8 cellular contexts compared by ENCODE assay signal in genomic region chr3:101779047-101779807, GRCh38. TPM values are rescaled to one million over a fixed set of nuclear protein-coding genes. Genes with fewer than 3 reads are reported as not detected.
DNase-seq lines count a peak whose midpoint lies in the region; ATAC-seq and TF ChIP-seq lines count a peak whose summit lies in the region.

Gene NXPE3 (plus strand): TSS chr3:101779211. CDS start chr3:101785597, 6,386 bp downstream.

- H3K27me3 ChIP-seq in AG04450 (ENCODE audit: control insufficient read depth, insufficient read depth, low read length) = no peaks in the 10 kb centered on the region

- H3K9me3 ChIP-seq in AG04450 (ENCODE audit: control insufficient read depth, insufficient read depth, low read length) = no peaks in the 10 kb centered on the region

- DNase-seq in AG04450 (ENCODE audit: low read depth, low spot score) = peak; percentile 21
- peak; percentile 82 for DNase-seq in NCI-H2196 treated with DMSO at 0.1 percent for 48 hours (lab: John Stamatoyannopoulos, UW; ENCODE audit: unreplicated experiment)
- peak; percentile 90 for DNase-seq in WTC11 (ENCODE audit: low spot score)
- DNase-seq in caudate nucleus (lab: John Stamatoyannopoulos, UW) = peak; percentile 37 to 98 (median 93)
- DNase-seq in inferior parietal cortex (ENCODE audit: extremely low spot score) = peak; percentile 91
- DNase-seq in stimulated activated CD4-positive, alpha-beta T cell treated with anti-CD3 and anti-CD28 coated beads, Interleukin-12 subunit alpha, Interleukin-12 subunit beta, amount 100 ng/mL, for 24 hours (ENCODE audit: low read depth in 2 of 2) = peak; percentile 84 to 94

- POLR2A ChIA-PET in AG04450 (lab: Yijun Ruan, JAX) = interaction anchor here (0.5 to 2.3 kb wide), 4 partner anchors 70 to 142 kb away, joined by 3 to 7 read pairs (median 4); partner anchors contain the start of gene NFKBIZ
- POLR2A ChIA-PET in WTC11 (lab: Charles Lee) = interaction anchor here (1.4 kb wide), 1 partner anchor 55 kb away, joined by 5 read pairs; the partner anchor contains the start of gene CEP97

- H3K27ac ChIP-seq in AG04450 (ENCODE audit: low read depth, low read length) = peak within 1 kb of the TSS; percentile 49
- H3K27ac ChIP-seq in caudate nucleus (ENCODE audit: low read depth, low read length) = peak within 1 kb of the TSS; percentile 92

- H3K27ac Mint-ChIP-seq in WTC11 = no peak within 1 kb of the TSS

- no peaks in the 10 kb centered on the region for H3K9me3 Mint-ChIP-seq in WTC11

- peaks cover 27% of the 10 kb centered on the region for H3K4me1 Mint-ChIP-seq in WTC11

- ATAC-seq in GM18907 (IDR thresholded peaks at IDR 0.05; ENCODE audit: unreplicated experiment) (peak; percentile 96), HG03139 (IDR thresholded peaks at IDR 0.05; ENCODE audit: unreplicated experiment) (peak; percentile 90), WTC11 (peak; percentile 92)

- TF ChIP-seq CTCF in AG04450 (IDR thresholded peaks at IDR 0.05; ENCODE audit: low read depth, low read length) (no peak), WTC11 (IDR thresholded peaks at IDR 0.05) (no peak)

- peak within 1 kb of the TSS; percentile 85 for H3K4me3 Mint-ChIP-seq in WTC11

- H3K27me3 Mint-ChIP-seq in WTC11 (ENCODE audit: low read depth) = peaks cover 19% of the 10 kb centered on the region

- CTCF ChIA-PET in AG04450 (lab: Charles Lee) = interaction anchor here (0.6 kb wide), 1 partner anchor 156 kb away, joined by 4 read pairs; no protein-coding TSS in a partner anchor
- CTCF ChIA-PET in WTC11 (lab: Charles Lee) = interaction anchor here (0.7 to 1.2 kb wide), 6 partner anchors 23 to 692 kb away, joined by 3 to 5 read pairs (median 3); partner anchors contain the start of genes CEP97 and PCNP

- peak within 1 kb of the TSS; percentile 93 for H3K4me3 ChIP-seq in AG04450 (ENCODE audit: low read depth, low read length)

- H3K36me3 Mint-ChIP-seq in WTC11 = peaks cover 15% of the 10 kb centered on the region

TF ChIP-seq in WTC11, 78 proteins besides CTCF, POLR2A, EP300 and RAD21 (continues in another document):
- TF ChIP-seq NR1H2 (CRISPR knock-in tag; IDR thresholded peaks at IDR 0.05) (no peak), JAZF1 (CRISPR knock-in tag; IDR thresholded peaks at IDR 0.05) (no peak), RELA (CRISPR knock-in tag; IDR thresholded peaks at IDR 0.05; ENCODE audit: borderline replicate concordance) (no peak), NFE2L1 (CRISPR knock-in tag; IDR thresholded peaks at IDR 0.05) (peak; percentile 28; the same call in 1 of the 2 replicates), PRRX2 (CRISPR knock-in tag; IDR thresholded peaks at IDR 0.05) (no peak), ZNF317 (CRISPR knock-in tag; IDR thresholded peaks at IDR 0.05; ENCODE audit: borderline replicate concordance, low read depth) (no peak), SP1 (CRISPR knock-in tag; conservative IDR thresholded peaks at IDR 0.05) (peak; percentile 81), FOXK1 (CRISPR knock-in tag; IDR thresholded peaks at IDR 0.05) (no peak; the same call in 1 of the 2 replicates), HMGA2 (CRISPR knock-in tag; IDR thresholded peaks at IDR 0.05) (no peak), E2F1 (CRISPR knock-in tag; IDR thresholded peaks at IDR 0.05) (no peak), SMAD3 (CRISPR knock-in tag; IDR thresholded peaks at IDR 0.05; ENCODE audit: borderline replicate concordance) (0 out of 2 replicates have a peak, but pooled peaks have one; percentile 69), EMX1 (CRISPR knock-in tag; IDR thresholded peaks at IDR 0.05) (no peak), KAT7 (CRISPR knock-in tag; IDR thresholded peaks at IDR 0.05; ENCODE audit: borderline replicate concordance) (peak; percentile 95)
- TF ChIP-seq, protein P1, sequence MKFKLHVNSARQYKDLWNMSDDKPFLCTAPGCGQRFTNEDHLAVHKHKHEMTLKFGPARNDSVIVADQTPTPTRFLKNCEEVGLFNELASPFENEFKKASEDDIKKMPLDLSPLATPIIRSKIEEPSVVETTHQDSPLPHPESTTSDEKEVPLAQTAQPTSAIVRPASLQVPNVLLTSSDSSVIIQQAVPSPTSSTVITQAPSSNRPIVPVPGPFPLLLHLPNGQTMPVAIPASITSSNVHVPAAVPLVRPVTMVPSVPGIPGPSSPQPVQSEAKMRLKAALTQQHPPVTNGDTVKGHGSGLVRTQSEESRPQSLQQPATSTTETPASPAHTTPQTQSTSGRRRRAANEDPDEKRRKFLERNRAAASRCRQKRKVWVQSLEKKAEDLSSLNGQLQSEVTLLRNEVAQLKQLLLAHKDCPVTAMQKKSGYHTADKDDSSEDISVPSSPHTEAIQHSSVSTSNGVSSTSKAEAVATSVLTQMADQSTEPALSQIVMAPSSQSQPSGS (CRISPR knock-in tag; IDR thresholded peaks at IDR 0.05; ENCODE audit: borderline replicate concordance, low read depth) = no peak
- TF ChIP-seq, protein P2, sequence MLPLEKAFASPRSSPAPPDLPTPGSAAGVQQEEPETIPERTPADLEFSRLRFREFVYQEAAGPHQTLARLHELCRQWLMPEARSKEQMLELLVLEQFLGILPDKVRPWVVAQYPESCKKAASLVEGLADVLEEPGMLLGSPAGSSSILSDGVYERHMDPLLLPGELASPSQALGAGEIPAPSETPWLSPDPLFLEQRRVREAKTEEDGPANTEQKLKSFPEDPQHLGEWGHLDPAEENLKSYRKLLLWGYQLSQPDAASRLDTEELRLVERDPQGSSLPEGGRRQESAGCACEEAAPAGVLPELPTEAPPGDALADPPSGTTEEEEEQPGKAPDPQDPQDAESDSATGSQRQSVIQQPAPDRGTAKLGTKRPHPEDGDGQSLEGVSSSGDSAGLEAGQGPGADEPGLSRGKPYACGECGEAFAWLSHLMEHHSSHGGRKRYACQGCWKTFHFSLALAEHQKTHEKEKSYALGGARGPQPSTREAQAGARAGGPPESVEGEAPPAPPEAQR (CRISPR knock-in tag; IDR thresholded peaks at IDR 0.05) = no peak
- TF ChIP-seq, protein P3, sequence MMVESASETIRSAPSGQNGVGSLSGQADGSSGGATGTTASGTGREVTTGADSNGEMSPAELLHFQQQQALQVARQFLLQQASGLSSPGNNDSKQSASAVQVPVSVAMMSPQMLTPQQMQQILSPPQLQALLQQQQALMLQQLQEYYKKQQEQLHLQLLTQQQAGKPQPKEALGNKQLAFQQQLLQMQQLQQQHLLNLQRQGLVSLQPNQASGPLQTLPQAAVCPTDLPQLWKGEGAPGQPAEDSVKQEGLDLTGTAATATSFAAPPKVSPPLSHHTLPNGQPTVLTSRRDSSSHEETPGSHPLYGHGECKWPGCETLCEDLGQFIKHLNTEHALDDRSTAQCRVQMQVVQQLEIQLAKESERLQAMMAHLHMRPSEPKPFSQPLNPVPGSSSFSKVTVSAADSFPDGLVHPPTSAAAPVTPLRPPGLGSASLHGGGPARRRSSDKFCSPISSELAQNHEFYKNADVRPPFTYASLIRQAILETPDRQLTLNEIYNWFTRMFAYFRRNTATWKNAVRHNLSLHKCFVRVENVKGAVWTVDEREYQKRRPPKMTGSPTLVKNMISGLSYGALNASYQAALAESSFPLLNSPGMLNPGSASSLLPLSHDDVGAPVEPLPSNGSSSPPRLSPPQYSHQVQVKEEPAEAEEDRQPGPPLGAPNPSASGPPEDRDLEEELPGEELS (CRISPR knock-in tag; IDR thresholded peaks at IDR 0.05) = 0 out of 2 replicates have a peak, but pooled peaks have one; percentile 34
- TF ChIP-seq, protein P4, sequence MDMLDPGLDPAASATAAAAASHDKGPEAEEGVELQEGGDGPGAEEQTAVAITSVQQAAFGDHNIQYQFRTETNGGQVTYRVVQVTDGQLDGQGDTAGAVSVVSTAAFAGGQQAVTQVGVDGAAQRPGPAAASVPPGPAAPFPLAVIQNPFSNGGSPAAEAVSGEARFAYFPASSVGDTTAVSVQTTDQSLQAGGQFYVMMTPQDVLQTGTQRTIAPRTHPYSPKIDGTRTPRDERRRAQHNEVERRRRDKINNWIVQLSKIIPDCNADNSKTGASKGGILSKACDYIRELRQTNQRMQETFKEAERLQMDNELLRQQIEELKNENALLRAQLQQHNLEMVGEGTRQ (CRISPR knock-in tag; IDR thresholded peaks at IDR 0.05) = peak; percentile 41; the same call in 1 of the 2 replicates

RNA-seq across cellular contexts. Expression of gene NXPE3, which starts in this region (rescaled TPM):
- 39.6 and 41.1 TPM in 2 replicates for polyA plus RNA-seq in AG04450 (2011; rRNA removed)
- polyA minus RNA-seq in AG04450 (2011; rRNA and poly(A)+ RNA removed) = 58.4 and 64.3 TPM in 2 replicates
- total RNA-seq in WTC11 (2021) = 11.3 to 13.9 TPM (median 12.9 TPM) in 3 replicates

Comparison
In these comparisons a context has a peak if more than half of its experiments do, and no peak if none do; other contexts are left out.
1. Peak in every context shown above with its lines: DNase-seq, ATAC-seq, H3K4me3 ChIP-seq and H3K27ac ChIP-seq.
2. DNase-seq: peak in every context shown above with its lines; median percentile 93 in caudate nucleus; 91 in inferior parietal cortex; 90 in WTC11; 89 in stimulated activated CD4-positive, alpha-beta T cell treated with anti-CD3 and anti-CD28 coated beads, Interleukin-12 subunit alpha, Interleukin-12 subunit beta, amount 100 ng/mL, for 24 hours; 82 in NCI-H2196 treated with DMSO at 0.1 percent for 48 hours; 21 in AG04450.